Comparison of ENCODE assay signal across 13 cellular contexts in the genomic region with DNA sequence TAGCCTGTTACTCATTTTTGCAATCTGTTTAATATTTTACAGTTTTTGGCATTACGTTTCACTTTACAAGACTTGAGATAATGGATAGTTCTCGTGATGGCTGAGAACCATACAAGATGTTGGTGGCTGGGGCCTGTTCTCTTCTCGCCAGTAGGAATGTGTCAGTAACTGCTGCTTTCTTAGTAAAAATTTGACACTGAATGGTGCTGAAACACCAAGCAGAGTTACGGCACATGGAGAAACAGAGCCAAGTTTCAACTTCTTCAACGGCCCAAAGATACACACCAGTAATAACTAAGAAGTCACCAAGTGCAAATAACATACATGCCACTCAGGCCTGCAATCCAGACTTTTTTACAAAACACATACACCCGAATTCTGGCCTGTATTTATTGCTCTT.
"Had no signal": no experiment of that assay in that cellular context is flagged by ENCODE, and none has a peak within 500 bp of the region (broad histone marks: within the 10 kb centered on the region; RNA-seq: fewer than 3 reads in every experiment).

No MANE protein-coding gene starts in this region.

- H3K4me1 ChIP-seq: breast epithelium, testis had no signal

- H3K9me3 ChIP-seq: breast epithelium, stomach, testis had no signal

- H3K4me3 ChIP-seq: breast epithelium, stomach, testis had no signal

- H3K27ac ChIP-seq: breast epithelium, stomach, testis had no signal

- DNase-seq: activated CD4-positive, alpha-beta T cell treated with anti-CD3 and anti-CD28 coated beads, Interleukin-2, amount 10 ng/mL, durations not matched to agents 7 days and 5 days; activated CD4-positive, CD25-positive, alpha-beta regulatory T cell; activated CD8-positive, alpha-beta memory T cell treated with anti-CD3 and anti-CD28 coated beads for 24 hours; activated naive CD8-positive, alpha-beta T cell treated with anti-CD3 and anti-CD28 coated beads, Interleukin-2, amount 10 ng/mL, durations not matched to agents 7 days and 5 days; anterior cingulate cortex; endodermal cell; erythroblast; glutamatergic neuron; mesendoderm; stimulated activated CD4-positive, alpha-beta T cell treated with anti-CD3 and anti-CD28 coated beads, Interleukin-1b, Interleukin-23, amount 100 ng/mL, for 48 hours; stomach; testis had no signal

- H3K27me3 ChIP-seq: breast epithelium, stomach, testis had no signal

- H3K36me3 ChIP-seq: breast epithelium had no signal
